In the genomic region with DNA sequence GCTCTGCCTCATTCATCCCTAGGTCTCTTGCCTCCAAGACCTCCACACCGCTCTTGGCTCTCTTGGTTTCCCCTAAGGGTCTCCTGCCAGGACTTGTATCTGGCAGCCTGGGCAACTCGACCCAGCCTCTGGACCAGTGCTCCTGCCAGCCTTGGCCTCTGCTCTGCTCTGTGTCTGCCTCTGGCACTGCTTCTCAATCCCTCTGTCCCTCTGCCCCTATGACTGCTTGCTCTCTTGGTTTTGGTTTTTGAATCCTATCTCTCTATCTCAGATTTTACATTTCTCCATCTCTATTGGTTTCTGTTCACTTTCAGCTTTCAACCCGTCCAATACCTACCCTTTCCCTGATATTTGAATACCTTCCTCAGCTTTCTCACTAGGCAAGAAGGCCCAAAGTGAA, we compare ENCODE assay signal across 9 cellular contexts. TPM values are rescaled to one million over a fixed set of nuclear protein-coding genes. Genes with fewer than 3 reads are reported as not detected.
DNase-seq lines count a peak whose midpoint lies in the region; ATAC-seq and TF ChIP-seq lines count a peak whose summit lies in the region.
"Had no signal": no experiment of that assay in that cellular context is flagged by ENCODE, and none has a peak within 500 bp of the region (broad histone marks: within the 10 kb centered on the region; RNA-seq: fewer than 3 reads in every experiment).

No MANE protein-coding gene starts in this region.

- ATAC-seq in GM18511 (IDR thresholded peaks at IDR 0.05; ENCODE audit: unreplicated experiment) (peak; percentile 29), SK-N-SH treated with all-trans-retinoic acid at 6 μM for 48 hours (peak; percentile 11), foreskin keratinocyte (no peak)

- in situ Hi-C loops in ACHN (cut with HindIII; ENCODE audit: low pct_ligation_motif_present, low pct_unique_long_range_greater_than_20kb, low sequenced_read_pairs) = no loop called here

- WGBS in sigmoid colon, 2 donors = 65 to 73% methylated on average over 3 of the region's 3 CpGs

- TF ChIP-seq POLR2A in sigmoid colon (IDR thresholded peaks at IDR 0.05) = no peak
- no peak for TF ChIP-seq POLR2A in erythroblast (IDR thresholded peaks at IDR 0.05; ENCODE audit: low read length)

- H3K27me3 ChIP-seq in foreskin keratinocyte (no peaks in the 10 kb centered on the region), sigmoid colon (no peaks in the 10 kb centered on the region)

- H3K9me3 ChIP-seq in sigmoid colon = no peaks in the 10 kb centered on the region

- no peak for TF ChIP-seq CTCF in foreskin keratinocyte (conservative IDR thresholded peaks at IDR 0.05)
- no peak for TF ChIP-seq CTCF in sigmoid colon (IDR thresholded peaks at IDR 0.05)

- DNase-seq in foreskin keratinocyte = no peak
- peak; percentile 60 for DNase-seq in sigmoid colon
- no peak for DNase-seq in ACHN
- no peak for DNase-seq in NCI-H187 treated with DMSO at 0.1 percent for 48 hours (lab: John Stamatoyannopoulos, UW)
- DNase-seq in erythroblast (lab: John Stamatoyannopoulos, UW) = no peak
- no peak for DNase-seq in NCI-H345 treated with DMSO at 0.1 percent for 48 hours (lab: John Stamatoyannopoulos, UW; ENCODE audit: unreplicated experiment)
- DNase-seq: NCI-H524 treated with DMSO at 0.1 percent for 48 hours had no signal

- peak overlapping the region; percentile 19 for H3K27ac ChIP-seq in foreskin keratinocyte
- peak overlapping the region; percentile 96 to 100 (median 100) for H3K27ac ChIP-seq in sigmoid colon

- H3K4me1 ChIP-seq in foreskin keratinocyte = peaks cover 37% of the 10 kb centered on the region
- peaks cover 0 to 93% (median 87%) of the 10 kb centered on the region in 4 donors for H3K4me1 ChIP-seq in sigmoid colon

- peaks cover 21 to 75% (median 31%) of the 10 kb centered on the region in 4 donors for H3K36me3 ChIP-seq in sigmoid colon

- intact Hi-C loops in sigmoid colon (cut with DNase I) = no loop called here

- H3K4me3 ChIP-seq in sigmoid colon = peak overlapping the region; percentile 96 to 100 (median 100)

- TF ChIP-seq EP300 in sigmoid colon (IDR thresholded peaks at IDR 0.05) = no peak

TF ChIP-seq in SK-N-SH treated with all-trans-retinoic acid at 6 μM for 48 hours, 23 proteins besides CTCF, POLR2A, EP300 and RAD21:
- TF ChIP-seq, protein P1, sequence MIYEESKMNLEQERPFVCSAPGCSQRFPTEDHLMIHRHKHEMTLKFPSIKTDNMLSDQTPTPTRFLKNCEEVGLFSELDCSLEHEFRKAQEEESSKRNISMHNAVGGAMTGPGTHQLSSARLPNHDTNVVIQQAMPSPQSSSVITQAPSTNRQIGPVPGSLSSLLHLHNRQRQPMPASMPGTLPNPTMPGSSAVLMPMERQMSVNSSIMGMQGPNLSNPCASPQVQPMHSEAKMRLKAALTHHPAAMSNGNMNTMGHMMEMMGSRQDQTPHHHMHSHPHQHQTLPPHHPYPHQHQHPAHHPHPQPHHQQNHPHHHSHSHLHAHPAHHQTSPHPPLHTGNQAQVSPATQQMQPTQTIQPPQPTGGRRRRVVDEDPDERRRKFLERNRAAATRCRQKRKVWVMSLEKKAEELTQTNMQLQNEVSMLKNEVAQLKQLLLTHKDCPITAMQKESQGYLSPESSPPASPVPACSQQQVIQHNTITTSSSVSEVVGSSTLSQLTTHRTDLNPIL (CRISPR knock-in tag; IDR thresholded peaks at IDR 0.05; ENCODE audit: low read depth) = no peak
- TF ChIP-seq, protein P2, sequence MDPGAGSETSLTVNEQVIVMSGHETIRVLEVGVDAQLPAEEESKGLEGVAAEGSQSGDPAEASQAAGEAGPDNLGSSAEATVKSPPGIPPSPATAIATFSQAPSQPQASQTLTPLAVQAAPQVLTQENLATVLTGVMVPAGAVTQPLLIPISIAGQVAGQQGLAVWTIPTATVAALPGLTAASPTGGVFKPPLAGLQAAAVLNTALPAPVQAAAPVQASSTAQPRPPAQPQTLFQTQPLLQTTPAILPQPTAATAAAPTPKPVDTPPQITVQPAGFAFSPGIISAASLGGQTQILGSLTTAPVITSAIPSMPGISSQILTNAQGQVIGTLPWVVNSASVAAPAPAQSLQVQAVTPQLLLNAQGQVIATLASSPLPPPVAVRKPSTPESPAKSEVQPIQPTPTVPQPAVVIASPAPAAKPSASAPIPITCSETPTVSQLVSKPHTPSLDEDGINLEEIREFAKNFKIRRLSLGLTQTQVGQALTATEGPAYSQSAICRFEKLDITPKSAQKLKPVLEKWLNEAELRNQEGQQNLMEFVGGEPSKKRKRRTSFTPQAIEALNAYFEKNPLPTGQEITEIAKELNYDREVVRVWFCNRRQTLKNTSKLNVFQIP (CRISPR knock-in tag; IDR thresholded peaks at IDR 0.05; ENCODE audit: borderline replicate concordance, low read depth) = no peak
- TF ChIP-seq RARB (CRISPR knock-in tag; IDR thresholded peaks at IDR 0.05) (no peak), ZNF8 (CRISPR knock-in tag; IDR thresholded peaks at IDR 0.05) (no peak), ZFP30 (CRISPR knock-in tag; IDR thresholded peaks at IDR 0.05) (no peak), ZC3H10 (CRISPR knock-in tag; IDR thresholded peaks at IDR 0.05) (no peak), ZNF70 (CRISPR knock-in tag; IDR thresholded peaks at IDR 0.05) (no peak)
- TF ChIP-seq, protein P3, sequence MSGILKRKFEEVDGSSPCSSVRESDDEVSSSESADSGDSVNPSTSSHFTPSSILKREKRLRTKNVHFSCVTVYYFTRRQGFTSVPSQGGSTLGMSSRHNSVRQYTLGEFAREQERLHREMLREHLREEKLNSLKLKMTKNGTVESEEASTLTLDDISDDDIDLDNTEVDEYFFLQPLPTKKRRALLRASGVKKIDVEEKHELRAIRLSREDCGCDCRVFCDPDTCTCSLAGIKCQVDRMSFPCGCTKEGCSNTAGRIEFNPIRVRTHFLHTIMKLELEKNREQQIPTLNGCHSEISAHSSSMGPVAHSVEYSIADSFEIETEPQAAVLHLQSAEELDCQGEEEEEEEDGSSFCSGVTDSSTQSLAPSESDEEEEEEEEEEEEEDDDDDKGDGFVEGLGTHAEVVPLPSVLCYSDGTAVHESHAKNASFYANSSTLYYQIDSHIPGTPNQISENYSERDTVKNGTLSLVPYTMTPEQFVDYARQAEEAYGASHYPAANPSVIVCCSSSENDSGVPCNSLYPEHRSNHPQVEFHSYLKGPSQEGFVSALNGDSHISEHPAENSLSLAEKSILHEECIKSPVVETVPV (CRISPR knock-in tag; IDR thresholded peaks at IDR 0.05) = no peak

RNA-seq across cellular contexts. Expression of a gene that starts 6.3 kb away (rescaled TPM):
- 111 and 175 TPM in 2 replicates for total RNA-seq in foreskin keratinocyte
- polyA plus RNA-seq in foreskin keratinocyte = 77.3 and 104 TPM in 2 replicates
- 100 to 1,000 TPM; 200 to 765 (median 459) TPM for total RNA-seq in sigmoid colon
- 10 to 100 TPM in 1 of 3 donors, 1 to 10 TPM in 2; 7.4 to 92.7 (median 7.8) TPM for polyA plus RNA-seq in sigmoid colon

RNA-seq across cellular contexts. Expression of a gene that starts 28.3 kb away (rescaled TPM):
- total RNA-seq in foreskin keratinocyte (29.8 and 31.9 TPM in 2 replicates), sigmoid colon (10 to 100 TPM in 2 of 4 donors, 1 to 10 TPM in 2; 5.6 to 18.6 (median 10.6) TPM)
- polyA plus RNA-seq in foreskin keratinocyte (77.1 and 81.3 TPM in 2 replicates), sigmoid colon (10 to 100 TPM in 1 of 3 donors, 1 to 10 TPM in 2; 4.4 to 19.2 (median 7.0) TPM)

RNA-seq across cellular contexts. Expression of a gene that starts 48.5 kb away (rescaled TPM):
- total RNA-seq in foreskin keratinocyte = 0.07 and 0.10 TPM in 2 replicates
- polyA plus RNA-seq in foreskin keratinocyte = 0.07 TPM in 2 replicates
- under 1 TPM in 1 of 4 donors, not detected in 3; 0.54 TPM for total RNA-seq in sigmoid colon
- under 1 TPM; 0.60 to 0.92 (median 0.69) TPM for polyA plus RNA-seq in sigmoid colon
